ENCODE assay signal across 23 cellular contexts in genomic region chr9:105976257-105976656, GRCh38.
A peak's percentile ranks its signal among the peaks of the same experiment; 100 is the strongest.
DNase-seq lines count a peak whose midpoint lies in the region; ATAC-seq and TF ChIP-seq lines count a peak whose summit lies in the region.
"Had no signal": no experiment of that assay in that cellular context is flagged by ENCODE, and none has a peak within 500 bp of the region (broad histone marks: within the 10 kb centered on the region; RNA-seq: fewer than 3 reads in every experiment).

No MANE protein-coding gene starts in this region.

- H3K27me3 ChIP-seq in endodermal cell (ENCODE audit: control insufficient read depth, insufficient read depth, low read length, poor library complexity, severe bottlenecking) (no peaks in the 10 kb centered on the region), neural cell (ENCODE audit: insufficient read depth, low read depth, low read length) (no peaks in the 10 kb centered on the region)
- no peaks in the 10 kb centered on the region for H3K27me3 ChIP-seq in naive thymus-derived CD4-positive, alpha-beta T cell (ENCODE audit: control insufficient read depth in 2 of 2, insufficient read depth in 2 of 2, low read length in 2 of 2)
- H3K27me3 ChIP-seq: BE2C, left lung had no signal

- H3K27ac Mint-ChIP-seq in endodermal cell = no peak overlapping the region
- no peak overlapping the region for H3K27ac Mint-ChIP-seq in naive thymus-derived CD4-positive, alpha-beta T cell
- H3K27ac Mint-ChIP-seq: activated CD4-positive, alpha-beta T cell treated with anti-CD3 and anti-CD28 coated beads for 36 hours; activated T-helper 17 cell treated with anti-CD3 and anti-CD28 coated beads, Interleukin-2, amount 50 U/mL, for 72 hours; stimulated activated memory B cell treated with anti-CD40 and anti-IgM and Interleukin-4, amounts not matched to agents 10 μg/mL and 1 μg/mL and 100 μg/mL, for 72 hours had no signal

- no peak overlapping the region for H2AFZ ChIP-seq in neural cell (ENCODE audit: low read depth, low read length)

- H3K27me3 Mint-ChIP-seq in endodermal cell (ENCODE audit: insufficient read depth) = peaks cover 10% of the 10 kb centered on the region
- peaks cover 0 to 8% (median 0%) of the 10 kb centered on the region in 5 donors for H3K27me3 Mint-ChIP-seq in naive thymus-derived CD4-positive, alpha-beta T cell
- H3K27me3 Mint-ChIP-seq: activated CD4-positive, alpha-beta T cell treated with anti-CD3 and anti-CD28 coated beads for 36 hours; activated T-helper 17 cell treated with anti-CD3 and anti-CD28 coated beads, Interleukin-2, amount 50 U/mL, for 72 hours; stimulated activated memory B cell treated with anti-CD40 and anti-IgM and Interleukin-4, amounts not matched to agents 10 μg/mL and 1 μg/mL and 100 μg/mL, for 72 hours had no signal

- no peaks in the 10 kb centered on the region for H3K9me3 Mint-ChIP-seq in endodermal cell
- H3K9me3 Mint-ChIP-seq in naive thymus-derived CD4-positive, alpha-beta T cell = peaks cover 0 to 6% (median 0%) of the 10 kb centered on the region in 11 donors
- H3K9me3 Mint-ChIP-seq: activated T-helper 17 cell treated with anti-CD3 and anti-CD28 coated beads, Interleukin-2, amount 50 U/mL, for 72 hours; stimulated activated memory B cell treated with anti-CD40 and anti-IgM and Interleukin-4, amounts not matched to agents 10 μg/mL and 1 μg/mL and 100 μg/mL, for 72 hours had no signal

- H4K20me1 ChIP-seq in neural cell (ENCODE audit: insufficient read depth) = no peaks in the 10 kb centered on the region

- H3K36me3 ChIP-seq in endodermal cell (ENCODE audit: control insufficient read depth, insufficient read depth, low read length) = no peaks in the 10 kb centered on the region
- no peaks in the 10 kb centered on the region for H3K36me3 ChIP-seq in neural cell (ENCODE audit: insufficient read depth, low read length)
- H3K36me3 ChIP-seq in naive thymus-derived CD4-positive, alpha-beta T cell (ENCODE audit: control insufficient read depth in 2 of 3, insufficient read depth in 3 of 3, low read length in 3 of 3) = no peaks in the 10 kb centered on the region
- H3K36me3 ChIP-seq: BE2C, left lung had no signal

- no peaks in the 10 kb centered on the region for H3K9me2 ChIP-seq in neural cell (ENCODE audit: insufficient read depth, low read length)

- H3K4me1 Mint-ChIP-seq in endodermal cell = peaks cover 55% of the 10 kb centered on the region
- H3K4me1 Mint-ChIP-seq in naive thymus-derived CD4-positive, alpha-beta T cell = no peaks in the 10 kb centered on the region
- H3K4me1 Mint-ChIP-seq: activated CD4-positive, alpha-beta T cell treated with anti-CD3 and anti-CD28 coated beads for 36 hours; activated T-helper 17 cell treated with anti-CD3 and anti-CD28 coated beads, Interleukin-2, amount 50 U/mL, for 72 hours; stimulated activated memory B cell treated with anti-CD40 and anti-IgM and Interleukin-4, amounts not matched to agents 10 μg/mL and 1 μg/mL and 100 μg/mL, for 72 hours had no signal

- no peak for ATAC-seq in naive thymus-derived CD4-positive, alpha-beta T cell
- ATAC-seq in GM21360 (IDR thresholded peaks at IDR 0.05; ENCODE audit: unreplicated experiment) = no peak
- ATAC-seq: activated CD4-positive, alpha-beta T cell treated with anti-CD3 and anti-CD28 coated beads for 36 hours; activated T-helper 17 cell treated with anti-CD3 and anti-CD28 coated beads, Interleukin-2, amount 50 U/mL, for 72 hours; left lung; stimulated activated memory B cell treated with anti-CD40 and anti-IgM and Interleukin-4, amounts not matched to agents 10 μg/mL and 1 μg/mL and 100 μg/mL, for 72 hours had no signal

- peak overlapping the region; percentile 55 for H3K4me2 ChIP-seq in neural cell (ENCODE audit: low read length)

- no peaks in the 10 kb centered on the region for H3K79me2 ChIP-seq in neural cell (replicated peaks; ENCODE audit: insufficient read depth, low read length)

- POLR2A ChIA-PET in naive thymus-derived CD4-positive, alpha-beta T cell (lab: Charles Lee) = no interaction called here

- no peaks in the 10 kb centered on the region for H3K36me3 Mint-ChIP-seq in endodermal cell (ENCODE audit: low read depth)
- no peaks in the 10 kb centered on the region for H3K36me3 Mint-ChIP-seq in naive thymus-derived CD4-positive, alpha-beta T cell
- H3K36me3 Mint-ChIP-seq: stimulated activated memory B cell treated with anti-CD40 and anti-IgM and Interleukin-4, amounts not matched to agents 10 μg/mL and 1 μg/mL and 100 μg/mL, for 72 hours had no signal

- peak; percentile 96 for TF ChIP-seq EP300 in neural cell (conservative IDR thresholded peaks at IDR 0.05; ENCODE audit: poor library complexity, severe bottlenecking)

- intact Hi-C loops in naive thymus-derived CD4-positive, alpha-beta T cell (cut with micrococcal nuclease) = no loop called here

- 40 to 58% methylated on average over 6 to 8 of the region's 8 CpGs for WGBS in endodermal cell (ENCODE audit: insufficient coverage in 1 of 2, insufficient read length in 1 of 2), 2 experiments

- H3K9me3 ChIP-seq in endodermal cell (ENCODE audit: control insufficient read depth, low read length) (no peaks in the 10 kb centered on the region), neural cell (ENCODE audit: low read length) (no peaks in the 10 kb centered on the region)
- no peaks in the 10 kb centered on the region for H3K9me3 ChIP-seq in naive thymus-derived CD4-positive, alpha-beta T cell (ENCODE audit: control insufficient read depth in 2 of 3, low read length in 3 of 3)
- H3K9me3 ChIP-seq: BE2C, left lung had no signal

- H3K4me1 ChIP-seq in endodermal cell (ENCODE audit: control insufficient read depth, insufficient read depth, low read length) = peaks cover 42% of the 10 kb centered on the region
- no peaks in the 10 kb centered on the region for H3K4me1 ChIP-seq in naive thymus-derived CD4-positive, alpha-beta T cell (ENCODE audit: control insufficient read depth in 2 of 2, insufficient read depth in 2 of 2, low read length in 2 of 2)
- H3K4me1 ChIP-seq: left lung had no signal

- H3K4me3 ChIP-seq in endodermal cell (ENCODE audit: low read length) = peak overlapping the region; percentile 21
- peak overlapping the region; percentile 47 for H3K4me3 ChIP-seq in neural cell (ENCODE audit: low read length)
- H3K4me3 ChIP-seq in naive thymus-derived CD4-positive, alpha-beta T cell (ENCODE audit: low read length) = no peak overlapping the region
- H3K4me3 ChIP-seq: left lung had no signal

- peak; percentile 55 for TF ChIP-seq RAD21 in neural cell (conservative IDR thresholded peaks at IDR 0.05)

- no peak for TF ChIP-seq CTCF in endodermal cell (conservative IDR thresholded peaks at IDR 0.05)
- TF ChIP-seq CTCF in neural cell (IDR thresholded peaks at IDR 0.05; ENCODE audit: poor library complexity, severe bottlenecking) = peak; percentile 8

- CTCF ChIA-PET in naive thymus-derived CD4-positive, alpha-beta T cell (lab: Charles Lee) = no interaction called here

- H3K9ac ChIP-seq in endodermal cell (ENCODE audit: extremely low read depth, low read length, poor library complexity, severe bottlenecking) (peak overlapping the region; percentile 31), neural cell (ENCODE audit: low read length) (peak overlapping the region; percentile 38)

- H3F3A ChIP-seq in neural cell (ENCODE audit: insufficient read depth, low read length, poor library complexity, severe bottlenecking) = no peaks in the 10 kb centered on the region

- H3K27ac ChIP-seq in endodermal cell (ENCODE audit: low read depth, low read length) (peak overlapping the region; percentile 91), neural cell (ENCODE audit: low read length) (peak overlapping the region; percentile 82)
- H3K27ac ChIP-seq in naive thymus-derived CD4-positive, alpha-beta T cell (ENCODE audit: low read depth, low read length) = no peak overlapping the region
- H3K27ac ChIP-seq: left lung had no signal

- H3K4me3 Mint-ChIP-seq in endodermal cell = no peak overlapping the region
- H3K4me3 Mint-ChIP-seq in naive thymus-derived CD4-positive, alpha-beta T cell = no peak overlapping the region
- H3K4me3 Mint-ChIP-seq: activated CD4-positive, alpha-beta T cell treated with anti-CD3 and anti-CD28 coated beads for 36 hours; activated T-helper 17 cell treated with anti-CD3 and anti-CD28 coated beads, Interleukin-2, amount 50 U/mL, for 72 hours; stimulated activated memory B cell treated with anti-CD40 and anti-IgM and Interleukin-4, amounts not matched to agents 10 μg/mL and 1 μg/mL and 100 μg/mL, for 72 hours had no signal

- DNase-seq in DMS 273 treated with DMSO at 0.1 percent for 48 hours (lab: John Stamatoyannopoulos, UW) (peak; percentile 64), NCI-H524 (lab: John Stamatoyannopoulos, UW) (peak; percentile 93 to 95), endodermal cell (peak; percentile 58), DMS153 (lab: John Stamatoyannopoulos, UW) (no peak), DMS79 (lab: John Stamatoyannopoulos, UW) (no peak)
- no peak for DNase-seq in naive thymus-derived CD4-positive, alpha-beta T cell
- DNase-seq: activated CD4-positive, alpha-beta T cell treated with anti-CD3 and anti-CD28 coated beads for 36 hours; activated naive CD4-positive, alpha-beta T cell treated with anti-CD3 and anti-CD28 coated beads, Interleukin-2, amount 50 U/mL, for 16 hours; BE2C; DMS53; effector memory CD4-positive, alpha-beta T cell; GDM1; IMR-90; left lung; mesenchymal stem cell; NCI-H146; NCI-H69; Right ventricle myocardium superior; T-helper 2 cell had no signal

TF ChIP-seq in neural cell, 6 proteins besides CTCF, POLR2A, EP300 and RAD21 (continues in another document):
- TF ChIP-seq POLR2AphosphoS5 (IDR thresholded peaks at IDR 0.05) (peak; percentile 87), MXI1 (conservative IDR thresholded peaks at IDR 0.05; ENCODE audit: poor library complexity, severe bottlenecking) (peak; percentile 39), TAF1 (IDR thresholded peaks at IDR 0.05; ENCODE audit: low read depth) (no peak), SMC3 (conservative IDR thresholded peaks at IDR 0.05; ENCODE audit: poor library complexity) (peak; percentile 46)

Comparison
In these comparisons a context has a peak if more than half of its experiments do, and no peak if none do; other contexts are left out.
1. DNase-seq: peak in DMS 273 treated with DMSO at 0.1 percent for 48 hours (single experiment), NCI-H524 (2 of 2) and endodermal cell (single experiment); none in DMS153 (single experiment), DMS79 (single experiment) and naive thymus-derived CD4-positive, alpha-beta T cell (0 of 9).